22 cellular contexts compared by ENCODE assay signal in the genomic region with DNA sequence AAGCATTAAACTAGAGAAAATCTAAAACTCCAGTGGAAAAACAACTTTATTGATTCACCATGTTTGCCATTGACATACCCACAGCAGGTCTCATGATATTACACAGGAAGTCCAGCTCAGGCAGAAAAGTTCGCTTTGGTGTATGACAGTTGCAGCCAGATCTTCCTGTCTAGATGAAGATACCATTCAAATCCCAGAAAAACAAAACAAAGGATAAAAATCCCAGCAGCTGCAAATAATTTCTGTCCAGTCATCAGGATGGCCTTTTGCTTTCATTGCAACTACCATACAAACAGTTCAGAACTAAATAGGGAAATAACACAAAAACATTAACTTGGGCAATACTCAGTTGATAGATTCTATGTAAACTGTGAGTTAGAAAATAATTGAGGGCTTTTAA.
DNase-seq lines count a peak whose midpoint lies in the region; ATAC-seq and TF ChIP-seq lines count a peak whose summit lies in the region.
"Had no signal": no experiment of that assay in that cellular context is flagged by ENCODE, and none has a peak within 500 bp of the region (broad histone marks: within the 10 kb centered on the region; RNA-seq: fewer than 3 reads in every experiment).

No MANE protein-coding gene starts in this region.

- ATAC-seq in activated CD4-positive, alpha-beta T cell treated with anti-CD3 and anti-CD28 coated beads for 36 hours = no peak
- no peak for ATAC-seq in activated CD8-positive, alpha-beta T cell treated with anti-CD3 and anti-CD28 coated beads, Interleukin-2, amount 10 ng/mL, durations not matched to agents 7 days and 5 days

- DNase-seq in AG20443 (ENCODE audit: low spot score) (peak; percentile 35), HFFc6 (peak; percentile 17), fibroblast of gingiva (ENCODE audit: low read depth) (peak; percentile 46), T-helper 1 cell (no peak), anterior cingulate cortex (lab: John Stamatoyannopoulos, UW) (no peak)
- DNase-seq in activated CD4-positive, alpha-beta T cell treated with anti-CD3 and anti-CD28 coated beads for 36 hours = no peak
- no peak for DNase-seq in activated CD8-positive, alpha-beta T cell treated with anti-CD3 and anti-CD28 coated beads, Interleukin-2, amount 10 ng/mL, durations not matched to agents 7 days and 5 days
- DNase-seq: activated naive CD4-positive, alpha-beta T cell treated with anti-CD3 and anti-CD28 coated beads, Interleukin-2, amount 10 ng/mL, durations not matched to agents 7 days and 5 days; activated T-cell treated with anti-CD3 and anti-CD28 coated beads, Interleukin-2, amount 50 U/mL, for 48 hours; aorta; DMS53; effector CD4-positive, alpha-beta T cell; esophagus squamous epithelium; H7; head of caudate nucleus; left ventricle myocardium inferior; NCI-H1417; NCI-H510A treated with DMSO at 0.1 percent for 48 hours; testis had no signal

- no peaks in the 10 kb centered on the region for H3K9me3 ChIP-seq in parathyroid adenoma (ENCODE audit: control insufficient read depth, low read length)
- H3K9me3 ChIP-seq: neutrophil, testis had no signal

- peak overlapping the region; percentile 59 for H3K27ac Mint-ChIP-seq in HFFc6
- H3K27ac Mint-ChIP-seq in activated CD4-positive, alpha-beta T cell treated with anti-CD3 and anti-CD28 coated beads for 36 hours = no peak overlapping the region
- no peak overlapping the region for H3K27ac Mint-ChIP-seq in activated CD8-positive, alpha-beta T cell treated with anti-CD3 and anti-CD28 coated beads, Interleukin-2, amount 10 ng/mL, durations not matched to agents 7 days and 5 days
- H3K27ac Mint-ChIP-seq: activated naive CD4-positive, alpha-beta T cell treated with anti-CD3 and anti-CD28 coated beads, Interleukin-2, amount 10 ng/mL, durations not matched to agents 7 days and 5 days had no signal

- H3K27ac ChIP-seq in parathyroid adenoma = no peak overlapping the region
- H3K27ac ChIP-seq: esophagus squamous epithelium, left ventricle myocardium inferior, neutrophil, testis had no signal

- no peaks in the 10 kb centered on the region for H3K36me3 ChIP-seq in parathyroid adenoma (ENCODE audit: control insufficient read depth, insufficient read depth, low read length)
- H3K36me3 ChIP-seq: esophagus squamous epithelium, left ventricle myocardium inferior, neutrophil had no signal

- POLR2A ChIA-PET in activated CD4-positive, alpha-beta T cell treated with anti-CD3 and anti-CD28 coated beads for 36 hours (lab: Charles Lee) = no interaction called here
- POLR2A ChIA-PET in activated CD8-positive, alpha-beta T cell treated with anti-CD3 and anti-CD28 coated beads, Interleukin-2, amount 10 ng/mL, durations not matched to agents 7 days and 5 days (lab: Charles Lee) = no interaction called here

- H3K4me1 Mint-ChIP-seq in HFFc6 (ENCODE audit: low read depth) = peaks cover 10% of the 10 kb centered on the region
- H3K4me1 Mint-ChIP-seq in activated CD4-positive, alpha-beta T cell treated with anti-CD3 and anti-CD28 coated beads for 36 hours = no peaks in the 10 kb centered on the region
- H3K4me1 Mint-ChIP-seq in activated CD8-positive, alpha-beta T cell treated with anti-CD3 and anti-CD28 coated beads, Interleukin-2, amount 10 ng/mL, durations not matched to agents 7 days and 5 days (ENCODE audit: low read depth) = no peaks in the 10 kb centered on the region
- H3K4me1 Mint-ChIP-seq: activated naive CD4-positive, alpha-beta T cell treated with anti-CD3 and anti-CD28 coated beads, Interleukin-2, amount 10 ng/mL, durations not matched to agents 7 days and 5 days; central memory CD8-positive, alpha-beta T cell had no signal

- peak overlapping the region; percentile 16 for H2AFZ ChIP-seq in parathyroid adenoma

- H3K4me2 ChIP-seq in parathyroid adenoma (ENCODE audit: low read length) = no peak overlapping the region

- peaks cover 8% of the 10 kb centered on the region for H3K9me3 Mint-ChIP-seq in HFFc6
- H3K9me3 Mint-ChIP-seq in activated CD4-positive, alpha-beta T cell treated with anti-CD3 and anti-CD28 coated beads for 36 hours (ENCODE audit: low read depth) = peaks cover 11% of the 10 kb centered on the region
- no peaks in the 10 kb centered on the region for H3K9me3 Mint-ChIP-seq in activated CD8-positive, alpha-beta T cell treated with anti-CD3 and anti-CD28 coated beads, Interleukin-2, amount 10 ng/mL, durations not matched to agents 7 days and 5 days (ENCODE audit: insufficient read depth)
- H3K9me3 Mint-ChIP-seq: activated naive CD4-positive, alpha-beta T cell treated with anti-CD3 and anti-CD28 coated beads, Interleukin-2, amount 10 ng/mL, durations not matched to agents 7 days and 5 days had no signal

- H3K4me3 ChIP-seq in parathyroid adenoma (ENCODE audit: low read depth, low read length) = no peak overlapping the region
- H3K4me3 ChIP-seq: esophagus squamous epithelium, left ventricle myocardium inferior, testis had no signal

- no peaks in the 10 kb centered on the region for H3K4me1 ChIP-seq in parathyroid adenoma
- H3K4me1 ChIP-seq: esophagus squamous epithelium, left ventricle myocardium inferior, testis had no signal

- H3K27me3 Mint-ChIP-seq in HFFc6 (ENCODE audit: insufficient read depth) = no peaks in the 10 kb centered on the region
- no peaks in the 10 kb centered on the region for H3K27me3 Mint-ChIP-seq in activated CD4-positive, alpha-beta T cell treated with anti-CD3 and anti-CD28 coated beads for 36 hours
- no peaks in the 10 kb centered on the region for H3K27me3 Mint-ChIP-seq in activated CD8-positive, alpha-beta T cell treated with anti-CD3 and anti-CD28 coated beads, Interleukin-2, amount 10 ng/mL, durations not matched to agents 7 days and 5 days (ENCODE audit: low read depth)
- H3K27me3 Mint-ChIP-seq: activated naive CD4-positive, alpha-beta T cell treated with anti-CD3 and anti-CD28 coated beads, Interleukin-2, amount 10 ng/mL, durations not matched to agents 7 days and 5 days; central memory CD8-positive, alpha-beta T cell had no signal

- no peaks in the 10 kb centered on the region for H3K27me3 ChIP-seq in parathyroid adenoma (ENCODE audit: control insufficient read depth, insufficient read depth, low read length)
- H3K27me3 ChIP-seq: esophagus squamous epithelium, neutrophil, testis had no signal

- intact Hi-C loops in activated CD4-positive, alpha-beta T cell treated with anti-CD3 and anti-CD28 coated beads for 36 hours (cut with DNase I, micrococcal nuclease) = no loop called here

- CTCF ChIA-PET in activated CD4-positive, alpha-beta T cell treated with anti-CD3 and anti-CD28 coated beads for 36 hours (lab: Charles Lee) = no interaction called here
- CTCF ChIA-PET in activated CD8-positive, alpha-beta T cell treated with anti-CD3 and anti-CD28 coated beads, Interleukin-2, amount 10 ng/mL, durations not matched to agents 7 days and 5 days (lab: Charles Lee) = no interaction called here

- peaks cover 2% of the 10 kb centered on the region for H3K36me3 Mint-ChIP-seq in HFFc6 (ENCODE audit: low read depth)
- no peaks in the 10 kb centered on the region for H3K36me3 Mint-ChIP-seq in activated CD4-positive, alpha-beta T cell treated with anti-CD3 and anti-CD28 coated beads for 36 hours (ENCODE audit: low read depth)
- H3K36me3 Mint-ChIP-seq in activated CD8-positive, alpha-beta T cell treated with anti-CD3 and anti-CD28 coated beads, Interleukin-2, amount 10 ng/mL, durations not matched to agents 7 days and 5 days (ENCODE audit: low read depth) = no peaks in the 10 kb centered on the region
- H3K36me3 Mint-ChIP-seq: activated naive CD4-positive, alpha-beta T cell treated with anti-CD3 and anti-CD28 coated beads, Interleukin-2, amount 10 ng/mL, durations not matched to agents 7 days and 5 days had no signal

- no peak overlapping the region for H3K9ac ChIP-seq in parathyroid adenoma

- TF ChIP-seq CTCF in HFFc6 (IDR thresholded peaks at IDR 0.05) (no peak), parathyroid adenoma (IDR thresholded peaks at IDR 0.05) (no peak)

- H3K79me2 ChIP-seq in parathyroid adenoma = no peaks in the 10 kb centered on the region

- H3K4me3 Mint-ChIP-seq in HFFc6 = no peak overlapping the region
- no peak overlapping the region for H3K4me3 Mint-ChIP-seq in activated CD4-positive, alpha-beta T cell treated with anti-CD3 and anti-CD28 coated beads for 36 hours
- H3K4me3 Mint-ChIP-seq in activated CD8-positive, alpha-beta T cell treated with anti-CD3 and anti-CD28 coated beads, Interleukin-2, amount 10 ng/mL, durations not matched to agents 7 days and 5 days = no peak overlapping the region
- H3K4me3 Mint-ChIP-seq: activated naive CD4-positive, alpha-beta T cell treated with anti-CD3 and anti-CD28 coated beads, Interleukin-2, amount 10 ng/mL, durations not matched to agents 7 days and 5 days; central memory CD8-positive, alpha-beta T cell had no signal

Comparison
In these comparisons a context has a peak if more than half of its experiments do, and no peak if none do; other contexts are left out.
1. DNase-seq: peak in AG20443 (single experiment), HFFc6 (single experiment) and fibroblast of gingiva (single experiment); none in T-helper 1 cell (0 of 5), activated CD4-positive, alpha-beta T cell treated with anti-CD3 and anti-CD28 coated beads for 36 hours (single experiment), anterior cingulate cortex (0 of 58) and activated CD8-positive, alpha-beta T cell treated with anti-CD3 and anti-CD28 coated beads, Interleukin-2, amount 10 ng/mL, durations not matched to agents 7 days and 5 days (single experiment).